ENCODE assay signal across 10 cellular contexts in genomic region chr11:45846174-45846675, GRCh38. TPM values are rescaled to one million over a fixed set of nuclear protein-coding genes. Genes with fewer than 3 reads are reported as not detected.
DNase-seq lines count a peak whose midpoint lies in the region; ATAC-seq, FAIRE-seq and TF ChIP-seq lines count a peak whose summit lies in the region.
"Had no signal": no experiment of that assay in that cellular context is flagged by ENCODE, and none has a peak within 500 bp of the region (broad histone marks: within the 10 kb centered on the region; RNA-seq: fewer than 3 reads in every experiment).

No MANE protein-coding gene starts in this region.

- H3K4me3 Mint-ChIP-seq in T-cell (peak overlapping the region; percentile 85 to 90 (median 87)), glutamatergic neuron (ENCODE audit: unreplicated experiment) (no peak overlapping the region)

- H3K9me3 Mint-ChIP-seq in T-cell, result no peaks in the 10 kb centered on the region
- H3K9me3 Mint-ChIP-seq in glutamatergic neuron (ENCODE audit: unreplicated experiment), result peaks cover 5% of the 10 kb centered on the region

- POLR2A ChIA-PET in T-cell (lab: Charles Lee), result interaction anchor here in 1 of 2 donors (0.5 to 1.2 kb wide), 5 partner anchors 11 to 1526 kb away, joined by 3 to 13 read pairs (median 3); partner anchors contain the start of gene PEX16

- H3K9ac ChIP-seq in DND-41 (ENCODE audit: low read depth, low read length) (no peak overlapping the region), skeletal muscle tissue (ENCODE audit: low read depth in 1 of 3, low read length in 3 of 3) (peak overlapping the region; percentile 75 to 99 (median 78))

- TF ChIP-seq CTCF in DND-41 (IDR thresholded peaks at IDR 0.05; ENCODE audit: borderline replicate concordance, extremely low read depth, low read length, poor library complexity, severe bottlenecking) (no peak), glutamatergic neuron (IDR thresholded peaks at IDR 0.05; ENCODE audit: partially characterized antibody, unreplicated experiment) (no peak)

- FAIRE-seq in H54 (lab: Jason Lieb, UNC), result no peak

- DNase-seq in DND-41 (no peak), T-cell (no peak), glutamatergic neuron (no peak), putamen (ENCODE audit: low spot score) (no peak), NCI-H82 treated with DMSO at 0.1 percent for 48 hours (lab: John Stamatoyannopoulos, UW; ENCODE audit: unreplicated experiment) (no peak), H54 (ENCODE audit: insufficient read length, low spot score) (no peak)
- DNase-seq: stimulated activated CD4-positive, alpha-beta T cell treated with anti-CD3 and anti-CD28 coated beads, Interleukin-4, amount 100 ng/mL, for 1 hour had no signal

- H3K36me3 ChIP-seq in DND-41 (ENCODE audit: insufficient read depth, low read length) (no peaks in the 10 kb centered on the region), skeletal muscle tissue (ENCODE audit: control insufficient read depth in 3 of 3, insufficient read depth in 3 of 3, low read length in 3 of 3) (no peaks in the 10 kb centered on the region)

- H3K9me3 ChIP-seq in DND-41 (ENCODE audit: insufficient read depth, low read length, severe bottlenecking), result no peaks in the 10 kb centered on the region
- no peaks in the 10 kb centered on the region for H3K9me3 ChIP-seq in skeletal muscle tissue (ENCODE audit: control insufficient read depth in 3 of 3, low read length in 3 of 3)

- peaks cover 12% of the 10 kb centered on the region for H3K36me3 Mint-ChIP-seq in T-cell
- H3K36me3 Mint-ChIP-seq in glutamatergic neuron (ENCODE audit: unreplicated experiment), result no peaks in the 10 kb centered on the region

- H3K27ac ChIP-seq in DND-41 (ENCODE audit: low read length) (no peak overlapping the region), skeletal muscle tissue (ENCODE audit: low read depth, low read length) (peak overlapping the region; percentile 99)
- H3K27ac ChIP-seq: SK-N-MC had no signal

- H3K4me1 Mint-ChIP-seq in T-cell (peaks cover 53 to 60% (median 58%) of the 10 kb centered on the region in 3 donors), glutamatergic neuron (ENCODE audit: low read depth, unreplicated experiment) (peaks cover 7% of the 10 kb centered on the region)

- H4K20me1 ChIP-seq in DND-41 (ENCODE audit: insufficient read depth, low read length), result peaks cover 20% of the 10 kb centered on the region

- no peak overlapping the region for H2AFZ ChIP-seq in DND-41 (ENCODE audit: low read depth, low read length)

- H3K27me3 ChIP-seq in DND-41 (ENCODE audit: insufficient read depth, low read length, poor library complexity) (no peaks in the 10 kb centered on the region), skeletal muscle tissue (ENCODE audit: control insufficient read depth in 3 of 3, insufficient read depth in 3 of 3, low read length in 3 of 3) (no peaks in the 10 kb centered on the region)

- no peak for TF ChIP-seq POLR2A in H54 (IDR thresholded peaks at IDR 0.05; ENCODE audit: low read depth, low read length)

- ATAC-seq in DND-41 (ENCODE audit: insufficient read depth, low read depth) (no peak), T-cell (replicated peaks in 1 of 4) (no peak), GM21381 (IDR thresholded peaks at IDR 0.05; ENCODE audit: unreplicated experiment) (no peak)

- H3K27me3 Mint-ChIP-seq in T-cell, result no peaks in the 10 kb centered on the region
- H3K27me3 Mint-ChIP-seq in glutamatergic neuron (ENCODE audit: unreplicated experiment), result peaks cover 7% of the 10 kb centered on the region

- CTCF ChIA-PET in T-cell (lab: Charles Lee), result interaction anchor here in 1 of 2 donors (0.9 to 1.5 kb wide), 3 partner anchors 72 to 160 kb away, joined by 4 to 8 read pairs (median 6); partner anchors contain the start of gene PEX16

- H3K4me2 ChIP-seq in DND-41 (ENCODE audit: insufficient read depth, low read length), result peak overlapping the region; percentile 74; the same call in 1 of the 2 replicates

- peaks cover 37% of the 10 kb centered on the region for H3K79me2 ChIP-seq in DND-41 (ENCODE audit: insufficient read depth, low read length)

- H3K27ac Mint-ChIP-seq in T-cell (peak overlapping the region; percentile 89 to 90), glutamatergic neuron (ENCODE audit: unreplicated experiment) (peak overlapping the region; percentile 92)

- no peak overlapping the region for H3K4me3 ChIP-seq in DND-41 (ENCODE audit: low read depth in 1 of 2, low read length in 2 of 2)
- peak overlapping the region; percentile 52 to 65 (median 63) for H3K4me3 ChIP-seq in skeletal muscle tissue (ENCODE audit: low read length in 3 of 3)

- H3K4me1 ChIP-seq in DND-41 (ENCODE audit: insufficient read depth, low read length) (peaks cover 35% of the 10 kb centered on the region), skeletal muscle tissue (ENCODE audit: control insufficient read depth in 3 of 3, insufficient read depth in 3 of 3, low read length in 3 of 3) (peaks cover 43 to 54% (median 44%) of the 10 kb centered on the region in 3 donors)

RNA-seq across cellular contexts. Expression of gene CRY2, which starts 1.1 kb away (rescaled TPM):
- 100 to 1,000 TPM in 2 of 5 donors, 10 to 100 TPM in 3; 54.0 to 198 (median 63.5) TPM for total RNA-seq in T-cell
- total RNA-seq in glutamatergic neuron (ENCODE audit: unreplicated experiment), result 44.0 TPM
- 37.6 TPM for total RNA-seq in skeletal muscle tissue

RNA-seq across cellular contexts. Expression of gene MAPK8IP1, which starts 39.2 kb away (rescaled TPM):
- 1 to 10 TPM in 4 of 5 donors, under 1 TPM in 1; 0.90 to 9.9 (median 1.8) TPM for total RNA-seq in T-cell
- total RNA-seq in glutamatergic neuron (ENCODE audit: unreplicated experiment), result 299 TPM
- total RNA-seq in skeletal muscle tissue, result 18.8 TPM

RNA-seq across cellular contexts. Expression of gene SLC35C1, which starts 41.3 kb away (rescaled TPM):
- total RNA-seq in T-cell, result 10 to 100 TPM in 4 of 5 donors, 1 to 10 TPM in 1; 8.3 to 27.0 (median 23.9) TPM
- total RNA-seq in glutamatergic neuron (ENCODE audit: unreplicated experiment), result 20.9 TPM
- 2.6 TPM for total RNA-seq in skeletal muscle tissue

Comparison
In these comparisons a context has a peak if more than half of its experiments do, and no peak if none do; other contexts are left out.
1. H3K4me3 ChIP-seq: peak in skeletal muscle tissue (3 of 3); none in DND-41 (0 of 2).
2. RNA of gene MAPK8IP1, which starts 39.2 kb away (total RNA-seq): 299 TPM in glutamatergic neuron (single experiment); 18.8 TPM in skeletal muscle tissue (single experiment) and 0.90 to 9.9 TPM in T-cell; every median in the first group is over 10 times any median in the second.